1 cellular context compared by ENCODE assay signal in the genomic region with DNA sequence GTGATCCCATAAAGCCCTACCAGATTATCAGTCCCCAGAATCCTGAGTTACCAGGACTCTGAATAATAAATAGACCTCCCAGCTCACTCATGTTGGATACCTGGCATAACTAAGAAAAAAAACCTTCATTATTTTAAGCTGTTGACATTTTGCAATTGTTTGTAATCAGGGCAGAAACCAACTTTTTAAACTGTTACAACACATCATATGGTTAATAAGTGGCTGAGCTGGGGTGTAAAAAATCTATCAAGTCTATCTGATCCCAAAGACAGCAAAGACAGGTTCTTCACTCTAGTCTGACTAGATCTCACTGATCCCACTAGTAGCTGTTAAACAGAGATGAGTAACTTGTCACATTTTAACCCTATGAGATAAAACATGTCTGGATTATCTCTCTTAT.
TF ChIP-seq lines count a peak whose summit lies in the region.

No MANE protein-coding gene starts in this region.

TF ChIP-seq in WTC11, 78 proteins besides CTCF, POLR2A, EP300 and RAD21 (continued from another document):
- TF ChIP-seq, protein P1, sequence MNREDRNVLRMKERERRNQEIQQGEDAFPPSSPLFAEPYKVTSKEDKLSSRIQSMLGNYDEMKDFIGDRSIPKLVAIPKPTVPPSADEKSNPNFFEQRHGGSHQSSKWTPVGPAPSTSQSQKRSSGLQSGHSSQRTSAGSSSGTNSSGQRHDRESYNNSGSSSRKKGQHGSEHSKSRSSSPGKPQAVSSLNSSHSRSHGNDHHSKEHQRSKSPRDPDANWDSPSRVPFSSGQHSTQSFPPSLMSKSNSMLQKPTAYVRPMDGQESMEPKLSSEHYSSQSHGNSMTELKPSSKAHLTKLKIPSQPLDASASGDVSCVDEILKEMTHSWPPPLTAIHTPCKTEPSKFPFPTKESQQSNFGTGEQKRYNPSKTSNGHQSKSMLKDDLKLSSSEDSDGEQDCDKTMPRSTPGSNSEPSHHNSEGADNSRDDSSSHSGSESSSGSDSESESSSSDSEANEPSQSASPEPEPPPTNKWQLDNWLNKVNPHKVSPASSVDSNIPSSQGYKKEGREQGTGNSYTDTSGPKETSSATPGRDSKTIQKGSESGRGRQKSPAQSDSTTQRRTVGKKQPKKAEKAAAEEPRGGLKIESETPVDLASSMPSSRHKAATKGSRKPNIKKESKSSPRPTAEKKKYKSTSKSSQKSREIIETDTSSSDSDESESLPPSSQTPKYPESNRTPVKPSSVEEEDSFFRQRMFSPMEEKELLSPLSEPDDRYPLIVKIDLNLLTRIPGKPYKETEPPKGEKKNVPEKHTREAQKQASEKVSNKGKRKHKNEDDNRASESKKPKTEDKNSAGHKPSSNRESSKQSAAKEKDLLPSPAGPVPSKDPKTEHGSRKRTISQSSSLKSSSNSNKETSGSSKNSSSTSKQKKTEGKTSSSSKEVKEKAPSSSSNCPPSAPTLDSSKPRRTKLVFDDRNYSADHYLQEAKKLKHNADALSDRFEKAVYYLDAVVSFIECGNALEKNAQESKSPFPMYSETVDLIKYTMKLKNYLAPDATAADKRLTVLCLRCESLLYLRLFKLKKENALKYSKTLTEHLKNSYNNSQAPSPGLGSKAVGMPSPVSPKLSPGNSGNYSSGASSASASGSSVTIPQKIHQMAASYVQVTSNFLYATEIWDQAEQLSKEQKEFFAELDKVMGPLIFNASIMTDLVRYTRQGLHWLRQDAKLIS (CRISPR knock-in tag; IDR thresholded peaks at IDR 0.05; ENCODE audit: borderline replicate concordance): no peak
- TF ChIP-seq NR3C1 (CRISPR knock-in tag; conservative IDR thresholded peaks at IDR 0.05; ENCODE audit: low read depth): no peak
- no peak for TF ChIP-seq ELF4 (CRISPR knock-in tag; IDR thresholded peaks at IDR 0.05; ENCODE audit: low read depth)
- no peak for TF ChIP-seq HMGA2 (CRISPR knock-in tag; IDR thresholded peaks at IDR 0.05)
- no peak for TF ChIP-seq SOX15 (CRISPR knock-in tag; IDR thresholded peaks at IDR 0.05)
- TF ChIP-seq ZNF232 (CRISPR knock-in tag; IDR thresholded peaks at IDR 0.05): no peak
- no peak for TF ChIP-seq NR2C2 (CRISPR knock-in tag; IDR thresholded peaks at IDR 0.05)
- TF ChIP-seq, protein P2, sequence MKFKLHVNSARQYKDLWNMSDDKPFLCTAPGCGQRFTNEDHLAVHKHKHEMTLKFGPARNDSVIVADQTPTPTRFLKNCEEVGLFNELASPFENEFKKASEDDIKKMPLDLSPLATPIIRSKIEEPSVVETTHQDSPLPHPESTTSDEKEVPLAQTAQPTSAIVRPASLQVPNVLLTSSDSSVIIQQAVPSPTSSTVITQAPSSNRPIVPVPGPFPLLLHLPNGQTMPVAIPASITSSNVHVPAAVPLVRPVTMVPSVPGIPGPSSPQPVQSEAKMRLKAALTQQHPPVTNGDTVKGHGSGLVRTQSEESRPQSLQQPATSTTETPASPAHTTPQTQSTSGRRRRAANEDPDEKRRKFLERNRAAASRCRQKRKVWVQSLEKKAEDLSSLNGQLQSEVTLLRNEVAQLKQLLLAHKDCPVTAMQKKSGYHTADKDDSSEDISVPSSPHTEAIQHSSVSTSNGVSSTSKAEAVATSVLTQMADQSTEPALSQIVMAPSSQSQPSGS (CRISPR knock-in tag; IDR thresholded peaks at IDR 0.05; ENCODE audit: borderline replicate concordance, low read depth): no peak
- TF ChIP-seq, protein P3, sequence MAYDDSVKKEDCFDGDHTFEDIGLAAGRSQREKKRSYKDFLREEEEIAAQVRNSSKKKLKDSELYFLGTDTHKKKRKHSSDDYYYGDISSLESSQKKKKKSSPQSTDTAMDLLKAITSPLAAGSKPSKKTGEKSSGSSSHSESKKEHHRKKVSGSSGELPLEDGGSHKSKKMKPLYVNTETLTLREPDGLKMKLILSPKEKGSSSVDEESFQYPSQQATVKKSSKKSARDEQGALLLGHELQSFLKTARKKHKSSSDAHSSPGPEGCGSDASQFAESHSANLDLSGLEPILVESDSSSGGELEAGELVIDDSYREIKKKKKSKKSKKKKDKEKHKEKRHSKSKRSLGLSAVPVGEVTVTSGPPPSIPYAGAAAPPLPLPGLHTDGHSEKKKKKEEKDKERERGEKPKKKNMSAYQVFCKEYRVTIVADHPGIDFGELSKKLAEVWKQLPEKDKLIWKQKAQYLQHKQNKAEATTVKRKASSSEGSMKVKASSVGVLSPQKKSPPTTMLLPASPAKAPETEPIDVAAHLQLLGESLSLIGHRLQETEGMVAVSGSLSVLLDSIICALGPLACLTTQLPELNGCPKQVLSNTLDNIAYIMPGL (CRISPR knock-in tag; IDR thresholded peaks at IDR 0.05): no peak
- TF ChIP-seq, protein P4, sequence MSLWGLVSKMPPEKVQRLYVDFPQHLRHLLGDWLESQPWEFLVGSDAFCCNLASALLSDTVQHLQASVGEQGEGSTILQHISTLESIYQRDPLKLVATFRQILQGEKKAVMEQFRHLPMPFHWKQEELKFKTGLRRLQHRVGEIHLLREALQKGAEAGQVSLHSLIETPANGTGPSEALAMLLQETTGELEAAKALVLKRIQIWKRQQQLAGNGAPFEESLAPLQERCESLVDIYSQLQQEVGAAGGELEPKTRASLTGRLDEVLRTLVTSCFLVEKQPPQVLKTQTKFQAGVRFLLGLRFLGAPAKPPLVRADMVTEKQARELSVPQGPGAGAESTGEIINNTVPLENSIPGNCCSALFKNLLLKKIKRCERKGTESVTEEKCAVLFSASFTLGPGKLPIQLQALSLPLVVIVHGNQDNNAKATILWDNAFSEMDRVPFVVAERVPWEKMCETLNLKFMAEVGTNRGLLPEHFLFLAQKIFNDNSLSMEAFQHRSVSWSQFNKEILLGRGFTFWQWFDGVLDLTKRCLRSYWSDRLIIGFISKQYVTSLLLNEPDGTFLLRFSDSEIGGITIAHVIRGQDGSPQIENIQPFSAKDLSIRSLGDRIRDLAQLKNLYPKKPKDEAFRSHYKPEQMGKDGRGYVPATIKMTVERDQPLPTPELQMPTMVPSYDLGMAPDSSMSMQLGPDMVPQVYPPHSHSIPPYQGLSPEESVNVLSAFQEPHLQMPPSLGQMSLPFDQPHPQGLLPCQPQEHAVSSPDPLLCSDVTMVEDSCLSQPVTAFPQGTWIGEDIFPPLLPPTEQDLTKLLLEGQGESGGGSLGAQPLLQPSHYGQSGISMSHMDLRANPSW (CRISPR knock-in tag; conservative IDR thresholded peaks at IDR 0.05; ENCODE audit: low read depth): no peak
